In genomic region chr4:83358410-83358809, GRCh38 we compare ENCODE assay signal across 12 cellular contexts. TPM values are rescaled to one million over a fixed set of nuclear protein-coding genes. Genes with fewer than 3 reads are reported as not detected.
DNase-seq lines count a peak whose midpoint lies in the region; ATAC-seq, FAIRE-seq and TF ChIP-seq lines count a peak whose summit lies in the region.
"Had no signal": no experiment of that assay in that cellular context is flagged by ENCODE, and none has a peak within 500 bp of the region (broad histone marks: within the 10 kb centered on the region; RNA-seq: fewer than 3 reads in every experiment).

No MANE protein-coding gene starts in this region.

- H3K4me3 ChIP-seq in SJCRH30 (no peak overlapping the region), fibroblast of pulmonary artery (replicated peaks; ENCODE audit: low read depth, low read length) (no peak overlapping the region), smooth muscle cell (no peak overlapping the region)
- H3K4me3 ChIP-seq: cardiac muscle cell, lower lobe of right lung had no signal

- FAIRE-seq in H54 (lab: Jason Lieb, UNC): no peak
- FAIRE-seq: frontal cortex had no signal

- H3K36me3 ChIP-seq in SJCRH30 (no peaks in the 10 kb centered on the region), smooth muscle cell (ENCODE audit: low read depth) (no peaks in the 10 kb centered on the region)
- H3K36me3 ChIP-seq: cardiac muscle cell, lower lobe of right lung had no signal

- peak overlapping the region; percentile 41 for H3K4me2 ChIP-seq in smooth muscle cell

- H3K4me1 ChIP-seq in SJCRH30 (peaks cover 25% of the 10 kb centered on the region), smooth muscle cell (ENCODE audit: low read depth) (peaks cover 4% of the 10 kb centered on the region)
- H3K4me1 ChIP-seq: lower lobe of right lung had no signal

- TF ChIP-seq POLR2A in H54 (IDR thresholded peaks at IDR 0.05; ENCODE audit: low read depth, low read length): no peak

- H3K27ac ChIP-seq in SJCRH30 (peak overlapping the region; percentile 55), smooth muscle cell (ENCODE audit: low read depth) (peak overlapping the region; percentile 82)
- H3K27ac ChIP-seq: cardiac muscle cell, VCaP had no signal

- no peaks in the 10 kb centered on the region for H3K27me3 ChIP-seq in SJCRH30
- H3K27me3 ChIP-seq in smooth muscle cell (ENCODE audit: low read depth): no peaks in the 10 kb centered on the region
- H3K27me3 ChIP-seq: cardiac muscle cell had no signal

- no peak overlapping the region for H3K9ac ChIP-seq in smooth muscle cell (ENCODE audit: low read depth)

- H3K79me2 ChIP-seq in smooth muscle cell (ENCODE audit: low read depth): no peaks in the 10 kb centered on the region

- no peaks in the 10 kb centered on the region for H4K20me1 ChIP-seq in smooth muscle cell (ENCODE audit: low read depth)

- TF ChIP-seq CTCF in fibroblast of pulmonary artery (IDR thresholded peaks at IDR 0.05; ENCODE audit: low read length, missing control alignments): no peak
- TF ChIP-seq CTCF in smooth muscle cell (IDR thresholded peaks at IDR 0.05; ENCODE audit: borderline replicate concordance, insufficient read depth, poor library complexity, severe bottlenecking): no peak

- H2AFZ ChIP-seq in smooth muscle cell (ENCODE audit: low read depth): no peak overlapping the region

- no peaks in the 10 kb centered on the region for H3F3A ChIP-seq in smooth muscle cell (ENCODE audit: low read depth)

- 48% methylated on average over 1 of the region's 1 CpG for whole genome bisulfite sequencing in smooth muscle cell (ENCODE audit: low lambda C conversion rate)

- DNase-seq in H54 (ENCODE audit: insufficient read length, low spot score) (peak; percentile 35), SJCRH30 (peak; percentile 50 to 65), fibroblast of pulmonary artery (ENCODE audit: low read depth) (peak; percentile 85), smooth muscle cell (lab: John Stamatoyannopoulos, UW; ENCODE audit: unreplicated experiment) (no peak), NCI-H446 (lab: John Stamatoyannopoulos, UW) (no peak)
- DNase-seq: DMS153, lower lobe of right lung had no signal

- no peak for ATAC-seq in HG03520 (IDR thresholded peaks at IDR 0.05; ENCODE audit: unreplicated experiment)
- no peak for ATAC-seq in GM19328 (IDR thresholded peaks at IDR 0.05; ENCODE audit: unreplicated experiment)
- ATAC-seq: lower lobe of right lung had no signal

- H3K9me3 ChIP-seq in SJCRH30 (replicated peaks) (no peaks in the 10 kb centered on the region), smooth muscle cell (replicated peaks; ENCODE audit: low read depth) (no peaks in the 10 kb centered on the region)

RNA-seq across cellular contexts. Expression of gene HPSE, which starts 23.8 kb away (rescaled TPM):
- 0.53 and 0.71 TPM in 2 replicates for total RNA-seq in SJCRH30 (2014; rRNA removed; shearing (Covaris generic))
- total RNA-seq in smooth muscle cell: 0.22 and 1.3 TPM in 2 replicates
- 0.50 TPM in 1 of 2 replicates, not detected in the other for polyA plus RNA-seq in smooth muscle cell
- polyA plus RNA-seq: cardiac muscle cell had no signal

Comparison
In these comparisons a context has a peak if more than half of its experiments do, and no peak if none do; other contexts are left out.
1. DNase-seq: peak in H54 (single experiment), SJCRH30 (2 of 2) and fibroblast of pulmonary artery (single experiment); none in smooth muscle cell (single experiment) and NCI-H446 (0 of 2).